ENCODE assay signal across 1 cellular context in genomic region chr6:144095134-144096002, GRCh38.
TF ChIP-seq lines count a peak whose summit lies in the region.

Gene SF3B5, minus strand, starts transcription at chr6:144095573. Its CDS starts 76 bp downstream, at chr6:144095497.

TF ChIP-seq in HepG2, 621 proteins besides CTCF, POLR2A, EP300 and RAD21 (continued from another document and continues in another):
- TF ChIP-seq ZNF280B (CRISPR knock-in tag; IDR thresholded peaks at IDR 0.05; ENCODE audit: borderline replicate concordance) (peak; percentile 71; the same call in 1 of the 2 replicates), GATA4 (IDR thresholded peaks at IDR 0.05; ENCODE audit: borderline replicate concordance, low read depth) (0 out of 2 replicates have a peak, but pooled peaks have one; percentile 15), TBL1XR1 (IDR thresholded peaks at IDR 0.05; ENCODE audit: borderline replicate concordance, low read length, partially characterized antibody) (peak; percentile 96), KDM5A (IDR thresholded peaks at IDR 0.05; ENCODE audit: borderline replicate concordance, low read length) (peak; percentile 98), KLF9 (CRISPR knock-in tag; IDR thresholded peaks at IDR 0.05; ENCODE audit: low read depth) (peak; percentile 92), ZNF235 (CRISPR knock-in tag; IDR thresholded peaks at IDR 0.05; ENCODE audit: borderline replicate concordance) (peak; percentile 42; the same call in 1 of the 2 replicates), ZNF136 (CRISPR knock-in tag; IDR thresholded peaks at IDR 0.05; ENCODE audit: low read depth) (peak; percentile 71; the same call in 1 of the 2 replicates), ZSCAN31 (CRISPR knock-in tag; IDR thresholded peaks at IDR 0.05; ENCODE audit: low read depth) (peak; percentile 43; the same call in 1 of the 2 replicates), ZNF784 (CRISPR knock-in tag; IDR thresholded peaks at IDR 0.05; ENCODE audit: borderline replicate concordance) (peak; percentile 93), RAD51 (IDR thresholded peaks at IDR 0.05; ENCODE audit: borderline replicate concordance) (no peak), HINFP (CRISPR knock-in tag; IDR thresholded peaks at IDR 0.05; ENCODE audit: low read depth) (peak; percentile 99), TBP (CRISPR knock-in tag; IDR thresholded peaks at IDR 0.05) (no peak), GLMP (CRISPR knock-in tag; IDR thresholded peaks at IDR 0.05; ENCODE audit: borderline replicate concordance) (no peak), CHD2 (IDR thresholded peaks at IDR 0.05; ENCODE audit: low read depth, low read length) (peak; percentile 52; the same call in 1 of the 2 replicates), FOXC1 (CRISPR knock-in tag; IDR thresholded peaks at IDR 0.05; ENCODE audit: borderline replicate concordance) (peak; percentile 74), ELF1 (CRISPR knock-in tag; IDR thresholded peaks at IDR 0.05) (peak; percentile 100), TAF1 (CRISPR knock-in tag; IDR thresholded peaks at IDR 0.05) (peak; percentile 100), IKZF4 (CRISPR knock-in tag; IDR thresholded peaks at IDR 0.05; ENCODE audit: borderline replicate concordance, low read depth, not compliant biosample characterization) (no peak), MTERF4 (CRISPR knock-in tag; IDR thresholded peaks at IDR 0.05) (peak; percentile 97), NR2F6 (IDR thresholded peaks at IDR 0.05) (no peak), NR2F6 (CRISPR knock-in tag; IDR thresholded peaks at IDR 0.05) (no peak), HDAC2 (CRISPR knock-in tag; IDR thresholded peaks at IDR 0.05) (peak; percentile 98), ZNF274 (CRISPR knock-in tag; IDR thresholded peaks at IDR 0.05) (peak; percentile 26; the same call in 1 of the 2 replicates), KMT2A (CRISPR knock-in tag; IDR thresholded peaks at IDR 0.05) (peak; percentile 99), ZNF318 (CRISPR knock-in tag; IDR thresholded peaks at IDR 0.05) (peak; percentile 89; the same call in 1 of the 2 replicates), U2AF1 (optimal IDR thresholded peaks at IDR 0.05; ENCODE audit: low read depth, low read length) (no peak), ZNF619 (CRISPR knock-in tag; IDR thresholded peaks at IDR 0.05) (peak; percentile 27; the same call in 1 of the 2 replicates), ZNF816 (CRISPR knock-in tag; IDR thresholded peaks at IDR 0.05; ENCODE audit: borderline replicate concordance) (peak; percentile 94), GPN1 (CRISPR knock-in tag; IDR thresholded peaks at IDR 0.05; ENCODE audit: borderline replicate concordance) (no peak), ARHGAP35 (CRISPR knock-in tag; IDR thresholded peaks at IDR 0.05; ENCODE audit: borderline replicate concordance) (peak; percentile 96), ZFP37 (CRISPR knock-in tag; IDR thresholded peaks at IDR 0.05; ENCODE audit: borderline replicate concordance) (peak; percentile 9; the same call in 1 of the 2 replicates), NCOA2 (CRISPR knock-in tag; IDR thresholded peaks at IDR 0.05) (peak; percentile 73), TGIF2 (CRISPR knock-in tag; IDR thresholded peaks at IDR 0.05) (peak; percentile 92), TFDP2 (CRISPR knock-in tag; IDR thresholded peaks at IDR 0.05) (peak; percentile 91), IRX3 (CRISPR knock-in tag; IDR thresholded peaks at IDR 0.05; ENCODE audit: borderline replicate concordance, low read depth) (peak; percentile 75; the same call in 1 of the 2 replicates), GABPA (IDR thresholded peaks at IDR 0.05; ENCODE audit: low read depth, low read length) (peak; percentile 83), GABPA (CRISPR knock-in tag; IDR thresholded peaks at IDR 0.05; ENCODE audit: low read depth) (peak; percentile 96), KLF6 (CRISPR knock-in tag; IDR thresholded peaks at IDR 0.05) (peak; percentile 83), YEATS4 (CRISPR knock-in tag; IDR thresholded peaks at IDR 0.05; ENCODE audit: borderline replicate concordance) (peak; percentile 89), ZNF567 (CRISPR knock-in tag; IDR thresholded peaks at IDR 0.05; ENCODE audit: borderline replicate concordance) (peak; percentile 42), MXD3 (CRISPR knock-in tag; IDR thresholded peaks at IDR 0.05) (peak; percentile 91; the same call in 1 of the 2 replicates), REPIN1 (CRISPR knock-in tag; IDR thresholded peaks at IDR 0.05; ENCODE audit: borderline replicate concordance, low read depth) (peak; percentile 95), REST (IDR thresholded peaks at IDR 0.05; ENCODE audit: borderline replicate concordance in 1 of 2, low read depth in 1 of 2, low read length in 2 of 2) (peak in 1 of 2 experiments; percentile 71; a peak in 1 of 4 replicates)
